1 cellular context compared by ENCODE assay signal in the genomic region with DNA sequence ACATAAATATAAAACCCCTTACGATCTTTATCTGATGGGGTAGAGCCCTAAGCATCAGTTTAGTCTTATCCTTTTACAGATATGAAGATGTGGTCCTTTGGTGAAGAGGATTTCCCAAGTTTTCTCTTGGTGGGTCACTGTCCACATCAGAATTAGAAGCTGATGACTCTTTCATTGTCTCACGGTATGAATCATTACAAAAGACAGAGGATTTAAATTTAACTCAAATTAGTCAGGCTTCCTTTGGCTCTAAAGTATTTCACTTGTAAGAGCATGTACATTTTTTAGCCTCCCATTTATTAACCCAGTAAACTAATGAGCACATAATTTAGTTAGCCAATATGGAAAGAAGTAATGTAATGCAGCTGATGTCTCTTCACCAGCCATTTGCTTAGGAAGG.
TF ChIP-seq lines count a peak whose summit lies in the region.

No MANE protein-coding gene starts in this region.

TF ChIP-seq in endothelial cell of umbilical vein, 7 proteins besides CTCF, POLR2A, EP300 and RAD21 (continued from another document):
- TF ChIP-seq, protein P1, sequence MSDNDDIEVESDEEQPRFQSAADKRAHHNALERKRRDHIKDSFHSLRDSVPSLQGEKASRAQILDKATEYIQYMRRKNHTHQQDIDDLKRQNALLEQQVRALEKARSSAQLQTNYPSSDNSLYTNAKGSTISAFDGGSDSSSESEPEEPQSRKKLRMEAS (IDR thresholded peaks at IDR 0.05; ENCODE audit: insufficient read depth, insufficient read length): no peak
- TF ChIP-seq EZH2 (IDR thresholded peaks at IDR 0.05; ENCODE audit: borderline replicate concordance, low read depth, low read length, severe bottlenecking): no peak
